Comparison of ENCODE assay signal across 28 cellular contexts in the genomic region with DNA sequence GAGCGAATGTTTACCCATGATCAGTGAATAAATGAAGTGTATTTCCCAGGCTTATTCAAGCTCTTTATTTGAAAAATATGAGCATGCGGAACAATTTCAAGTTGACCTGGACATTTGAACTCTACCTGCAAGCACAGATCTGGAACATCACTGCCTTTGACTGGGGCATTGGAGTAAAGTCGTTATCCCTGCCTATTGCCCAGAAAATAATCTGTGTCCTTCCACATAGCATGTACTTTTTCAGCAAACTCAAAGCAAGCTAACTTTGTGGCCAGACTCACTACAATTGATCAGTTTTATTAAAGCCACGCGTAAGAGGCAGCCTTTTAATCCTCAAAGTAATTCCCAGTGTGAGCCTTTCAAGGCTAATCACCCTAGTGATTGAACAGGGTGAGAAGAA.
"Had no signal": no experiment of that assay in that cellular context is flagged by ENCODE, and none has a peak within 500 bp of the region (broad histone marks: within the 10 kb centered on the region; RNA-seq: fewer than 3 reads in every experiment).

No MANE protein-coding gene starts in this region.

- H3K27ac Mint-ChIP-seq: activated naive CD4-positive, alpha-beta T cell treated with anti-CD3 and anti-CD28 coated beads for 36 hours; activated naive CD4-positive, alpha-beta T cell treated with anti-CD3 and anti-CD28 coated beads, Interleukin-2, amount 10 ng/mL, durations not matched to agents 7 days and 5 days; activated naive CD4-positive, alpha-beta T cell treated with anti-CD3 and anti-CD28 coated beads, Interleukin-2, amount 50 U/mL, for 24 hours; activated naive CD4-positive, alpha-beta T cell treated with anti-CD3 and anti-CD28 coated beads, Interleukin-2, amount 50 U/mL, for 72 hours; activated naive CD8-positive, alpha-beta T cell; activated naive CD8-positive, alpha-beta T cell treated with anti-CD3 and anti-CD28 coated beads for 36 hours; activated naive CD8-positive, alpha-beta T cell treated with anti-CD3 and anti-CD28 coated beads, Interleukin-2, amount 10 ng/mL, durations not matched to agents 7 days and 5 days; activated naive CD8-positive, alpha-beta T cell treated with anti-CD3 and anti-CD28 coated beads, Interleukin-2, amount 50 U/mL, for 24 hours; activated T-cell treated with anti-CD3 and anti-CD28 coated beads, Interleukin-2, amount 50 U/mL, for 24 hours; activated T-cell treated with anti-CD3 and anti-CD28 coated beads, Interleukin-2, amount 50 U/mL, for 72 hours; activated T-helper 1 cell treated with anti-CD3 and anti-CD28 coated beads, Interleukin-12 subunit alpha, Interleukin-12 subunit beta, Interleukin-2, Interleukin-4 antibody, amounts not matched to agents 30 ng/mL and 10 ng/mL and 1 ng/mL, durations not matched to agents 14 hours and 24 hours and 36 hours; activated T-helper 17 cell treated with anti-CD3 and anti-CD28 coated beads, Interleukin-2, amount 50 U/mL, for 72 hours; activated T-helper 2 cell treated with anti-CD3 and anti-CD28 coated beads, Interferon-gamma antibody, Interleukin-2, Interleukin-4, amounts not matched to agents 10 μg/mL and 5 μg/mL and 100 μg/mL, durations not matched to agents 14 hours and 24 hours and 36 hours; brain had no signal

- H3K9me3 ChIP-seq: adrenal gland, ascending aorta, body of pancreas, breast epithelium had no signal

- H3K4me1 Mint-ChIP-seq: activated naive CD4-positive, alpha-beta T cell treated with anti-CD3 and anti-CD28 coated beads, Interleukin-2, amount 10 ng/mL, durations not matched to agents 7 days and 5 days; activated naive CD4-positive, alpha-beta T cell treated with anti-CD3 and anti-CD28 coated beads, Interleukin-2, amount 50 U/mL, for 24 hours; activated naive CD8-positive, alpha-beta T cell treated with anti-CD3 and anti-CD28 coated beads for 36 hours; activated naive CD8-positive, alpha-beta T cell treated with anti-CD3 and anti-CD28 coated beads, Interleukin-2, amount 50 U/mL, for 24 hours; activated T-helper 17 cell treated with anti-CD3 and anti-CD28 coated beads, Interleukin-2, amount 50 U/mL, for 72 hours; brain; central memory CD8-positive, alpha-beta T cell had no signal

- H3K4me3 Mint-ChIP-seq: activated naive CD4-positive, alpha-beta T cell treated with anti-CD3 and anti-CD28 coated beads for 36 hours; activated naive CD4-positive, alpha-beta T cell treated with anti-CD3 and anti-CD28 coated beads, Interleukin-2, amount 10 ng/mL, durations not matched to agents 7 days and 5 days; activated naive CD4-positive, alpha-beta T cell treated with anti-CD3 and anti-CD28 coated beads, Interleukin-2, amount 50 U/mL, for 24 hours; activated naive CD8-positive, alpha-beta T cell; activated naive CD8-positive, alpha-beta T cell treated with anti-CD3 and anti-CD28 coated beads for 36 hours; activated naive CD8-positive, alpha-beta T cell treated with anti-CD3 and anti-CD28 coated beads, Interleukin-2, amount 10 ng/mL, durations not matched to agents 7 days and 5 days; activated naive CD8-positive, alpha-beta T cell treated with anti-CD3 and anti-CD28 coated beads, Interleukin-2, amount 50 U/mL, for 24 hours; activated T-cell treated with anti-CD3 and anti-CD28 coated beads, Interleukin-2, amount 50 U/mL, for 24 hours; activated T-cell treated with anti-CD3 and anti-CD28 coated beads, Interleukin-2, amount 50 U/mL, for 4 hours; activated T-cell treated with anti-CD3 and anti-CD28 coated beads, Interleukin-2, amount 50 U/mL, for 72 hours; activated T-helper 1 cell treated with anti-CD3 and anti-CD28 coated beads, Interleukin-12 subunit alpha, Interleukin-12 subunit beta, Interleukin-2, Interleukin-4 antibody, amounts not matched to agents 30 ng/mL and 10 ng/mL and 1 ng/mL, durations not matched to agents 14 hours and 24 hours and 36 hours; activated T-helper 17 cell treated with anti-CD3 and anti-CD28 coated beads, Interleukin-2, amount 50 U/mL, for 72 hours; brain; central memory CD8-positive, alpha-beta T cell had no signal

- H3K36me3 ChIP-seq: adrenal gland, ascending aorta, brain microvascular endothelial cell, breast epithelium, cardiac muscle cell had no signal

- H3K36me3 Mint-ChIP-seq: activated naive CD4-positive, alpha-beta T cell treated with anti-CD3 and anti-CD28 coated beads, Interleukin-2, amount 10 ng/mL, durations not matched to agents 7 days and 5 days; activated naive CD4-positive, alpha-beta T cell treated with anti-CD3 and anti-CD28 coated beads, Interleukin-2, amount 50 U/mL, for 24 hours; activated naive CD4-positive, alpha-beta T cell treated with anti-CD3 and anti-CD28 coated beads, Interleukin-2, amount 50 U/mL, for 72 hours; activated naive CD8-positive, alpha-beta T cell; activated naive CD8-positive, alpha-beta T cell treated with anti-CD3 and anti-CD28 coated beads for 36 hours; activated naive CD8-positive, alpha-beta T cell treated with anti-CD3 and anti-CD28 coated beads, Interleukin-2, amount 10 ng/mL, durations not matched to agents 7 days and 5 days; brain had no signal

- H3K4me3 ChIP-seq: adrenal gland, ascending aorta, body of pancreas, breast epithelium, cardiac muscle cell had no signal

- H3K27me3 ChIP-seq: ascending aorta, body of pancreas, brain microvascular endothelial cell, cardiac muscle cell had no signal

- H3K27ac ChIP-seq: adrenal gland, ascending aorta, body of pancreas, brain microvascular endothelial cell, breast epithelium, cardiac muscle cell had no signal

- H3K9me3 Mint-ChIP-seq: activated naive CD4-positive, alpha-beta T cell treated with anti-CD3 and anti-CD28 coated beads for 36 hours; activated naive CD4-positive, alpha-beta T cell treated with anti-CD3 and anti-CD28 coated beads, Interleukin-2, amount 10 ng/mL, durations not matched to agents 7 days and 5 days; activated naive CD4-positive, alpha-beta T cell treated with anti-CD3 and anti-CD28 coated beads, Interleukin-2, amount 50 U/mL, for 24 hours; activated naive CD4-positive, alpha-beta T cell treated with anti-CD3 and anti-CD28 coated beads, Interleukin-2, amount 50 U/mL, for 72 hours; activated naive CD8-positive, alpha-beta T cell treated with anti-CD3 and anti-CD28 coated beads for 36 hours; activated naive CD8-positive, alpha-beta T cell treated with anti-CD3 and anti-CD28 coated beads, Interleukin-2, amount 10 ng/mL, durations not matched to agents 7 days and 5 days; activated naive CD8-positive, alpha-beta T cell treated with anti-CD3 and anti-CD28 coated beads, Interleukin-2, amount 50 U/mL, for 24 hours; activated T-cell treated with anti-CD3 and anti-CD28 coated beads, Interleukin-2, amount 50 U/mL, for 24 hours; activated T-cell treated with anti-CD3 and anti-CD28 coated beads, Interleukin-2, amount 50 U/mL, for 4 hours; activated T-cell treated with anti-CD3 and anti-CD28 coated beads, Interleukin-2, amount 50 U/mL, for 72 hours; activated T-helper 1 cell treated with anti-CD3 and anti-CD28 coated beads, Interleukin-12 subunit alpha, Interleukin-12 subunit beta, Interleukin-2, Interleukin-4 antibody, amounts not matched to agents 30 ng/mL and 10 ng/mL and 1 ng/mL, durations not matched to agents 14 hours and 24 hours and 36 hours; activated T-helper 17 cell treated with anti-CD3 and anti-CD28 coated beads, Interleukin-2, amount 50 U/mL, for 72 hours; activated T-helper 2 cell treated with anti-CD3 and anti-CD28 coated beads, Interferon-gamma antibody, Interleukin-2, Interleukin-4, amounts not matched to agents 10 μg/mL and 5 μg/mL and 100 μg/mL, durations not matched to agents 14 hours and 24 hours and 36 hours; central memory CD8-positive, alpha-beta T cell had no signal

- H3K4me1 ChIP-seq: adrenal gland, ascending aorta, breast epithelium had no signal

- ATAC-seq: activated naive CD4-positive, alpha-beta T cell treated with anti-CD3 and anti-CD28 coated beads, Interleukin-2, amount 50 U/mL, for 72 hours; activated naive CD8-positive, alpha-beta T cell treated with anti-CD3 and anti-CD28 coated beads, Interleukin-2, amount 50 U/mL, for 24 hours; activated T-cell treated with anti-CD3 and anti-CD28 coated beads, Interleukin-2, amount 50 U/mL, for 4 hours; activated T-cell treated with anti-CD3 and anti-CD28 coated beads, Interleukin-2, amount 50 U/mL, for 72 hours; activated T-helper 17 cell treated with anti-CD3 and anti-CD28 coated beads, Interleukin-2, amount 50 U/mL, for 72 hours had no signal

- DNase-seq: activated gamma-delta T cell; activated naive CD4-positive, alpha-beta T cell; activated T-cell treated with anti-CD3 and anti-CD28 coated beads, Interleukin-2, amount 50 U/mL, for 1 hour; activated T-cell treated with anti-CD3 and anti-CD28 coated beads, Interleukin-2, amount 50 U/mL, for 4 hours; amniotic stem cell; central memory CD4-positive, alpha-beta T cell had no signal

- FAIRE-seq: astrocyte had no signal
